ENCODE assay signal across 2 cellular contexts in the genomic region with DNA sequence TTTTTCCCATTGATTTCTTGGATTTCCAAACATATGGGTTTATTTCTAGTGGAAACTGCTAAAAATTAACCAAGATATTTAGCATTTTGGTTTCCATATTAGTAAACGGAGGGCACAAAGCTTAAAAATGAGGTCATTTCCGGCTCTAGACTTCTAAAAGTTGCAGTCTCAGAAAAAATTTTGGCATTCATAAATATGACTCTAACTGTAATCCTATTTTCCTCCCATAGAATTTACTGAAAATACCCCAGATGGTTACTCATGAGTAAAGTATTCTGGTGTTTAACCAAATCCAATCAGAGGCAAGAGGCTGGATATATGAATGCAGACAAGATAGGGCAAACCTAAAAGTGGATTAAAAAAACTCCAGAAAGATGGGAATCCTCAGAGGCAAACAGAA.
TF ChIP-seq lines count a peak whose summit lies in the region.

No MANE protein-coding gene starts in this region.

TF ChIP-seq in SK-N-SH treated with all-trans-retinoic acid at 6 μM for 48 hours, 23 proteins besides CTCF, POLR2A, EP300 and RAD21 (continued from another document):
- TF ChIP-seq, protein P1, sequence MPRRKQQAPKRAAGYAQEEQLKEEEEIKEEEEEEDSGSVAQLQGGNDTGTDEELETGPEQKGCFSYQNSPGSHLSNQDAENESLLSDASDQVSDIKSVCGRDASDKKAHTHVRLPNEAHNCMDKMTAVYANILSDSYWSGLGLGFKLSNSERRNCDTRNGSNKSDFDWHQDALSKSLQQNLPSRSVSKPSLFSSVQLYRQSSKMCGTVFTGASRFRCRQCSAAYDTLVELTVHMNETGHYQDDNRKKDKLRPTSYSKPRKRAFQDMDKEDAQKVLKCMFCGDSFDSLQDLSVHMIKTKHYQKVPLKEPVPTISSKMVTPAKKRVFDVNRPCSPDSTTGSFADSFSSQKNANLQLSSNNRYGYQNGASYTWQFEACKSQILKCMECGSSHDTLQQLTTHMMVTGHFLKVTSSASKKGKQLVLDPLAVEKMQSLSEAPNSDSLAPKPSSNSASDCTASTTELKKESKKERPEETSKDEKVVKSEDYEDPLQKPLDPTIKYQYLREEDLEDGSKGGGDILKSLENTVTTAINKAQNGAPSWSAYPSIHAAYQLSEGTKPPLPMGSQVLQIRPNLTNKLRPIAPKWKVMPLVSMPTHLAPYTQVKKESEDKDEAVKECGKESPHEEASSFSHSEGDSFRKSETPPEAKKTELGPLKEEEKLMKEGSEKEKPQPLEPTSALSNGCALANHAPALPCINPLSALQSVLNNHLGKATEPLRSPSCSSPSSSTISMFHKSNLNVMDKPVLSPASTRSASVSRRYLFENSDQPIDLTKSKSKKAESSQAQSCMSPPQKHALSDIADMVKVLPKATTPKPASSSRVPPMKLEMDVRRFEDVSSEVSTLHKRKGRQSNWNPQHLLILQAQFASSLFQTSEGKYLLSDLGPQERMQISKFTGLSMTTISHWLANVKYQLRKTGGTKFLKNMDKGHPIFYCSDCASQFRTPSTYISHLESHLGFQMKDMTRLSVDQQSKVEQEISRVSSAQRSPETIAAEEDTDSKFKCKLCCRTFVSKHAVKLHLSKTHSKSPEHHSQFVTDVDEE (CRISPR knock-in tag; IDR thresholded peaks at IDR 0.05) = no peak
- no peak for TF ChIP-seq PPARA (CRISPR knock-in tag; IDR thresholded peaks at IDR 0.05; ENCODE audit: borderline replicate concordance)
- TF ChIP-seq, protein P2, sequence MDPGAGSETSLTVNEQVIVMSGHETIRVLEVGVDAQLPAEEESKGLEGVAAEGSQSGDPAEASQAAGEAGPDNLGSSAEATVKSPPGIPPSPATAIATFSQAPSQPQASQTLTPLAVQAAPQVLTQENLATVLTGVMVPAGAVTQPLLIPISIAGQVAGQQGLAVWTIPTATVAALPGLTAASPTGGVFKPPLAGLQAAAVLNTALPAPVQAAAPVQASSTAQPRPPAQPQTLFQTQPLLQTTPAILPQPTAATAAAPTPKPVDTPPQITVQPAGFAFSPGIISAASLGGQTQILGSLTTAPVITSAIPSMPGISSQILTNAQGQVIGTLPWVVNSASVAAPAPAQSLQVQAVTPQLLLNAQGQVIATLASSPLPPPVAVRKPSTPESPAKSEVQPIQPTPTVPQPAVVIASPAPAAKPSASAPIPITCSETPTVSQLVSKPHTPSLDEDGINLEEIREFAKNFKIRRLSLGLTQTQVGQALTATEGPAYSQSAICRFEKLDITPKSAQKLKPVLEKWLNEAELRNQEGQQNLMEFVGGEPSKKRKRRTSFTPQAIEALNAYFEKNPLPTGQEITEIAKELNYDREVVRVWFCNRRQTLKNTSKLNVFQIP (CRISPR knock-in tag; IDR thresholded peaks at IDR 0.05; ENCODE audit: borderline replicate concordance, low read depth) = no peak
- TF ChIP-seq ZC3H10 (CRISPR knock-in tag; IDR thresholded peaks at IDR 0.05) = no peak
- no peak for TF ChIP-seq RARB (CRISPR knock-in tag; IDR thresholded peaks at IDR 0.05)
- no peak for TF ChIP-seq TOX (CRISPR knock-in tag; IDR thresholded peaks at IDR 0.05; ENCODE audit: borderline replicate concordance)
- TF ChIP-seq OSR1 (CRISPR knock-in tag; IDR thresholded peaks at IDR 0.05) = no peak
- TF ChIP-seq ISL1 (CRISPR knock-in tag; IDR thresholded peaks at IDR 0.05) = peak; percentile 75
- TF ChIP-seq, protein P3, sequence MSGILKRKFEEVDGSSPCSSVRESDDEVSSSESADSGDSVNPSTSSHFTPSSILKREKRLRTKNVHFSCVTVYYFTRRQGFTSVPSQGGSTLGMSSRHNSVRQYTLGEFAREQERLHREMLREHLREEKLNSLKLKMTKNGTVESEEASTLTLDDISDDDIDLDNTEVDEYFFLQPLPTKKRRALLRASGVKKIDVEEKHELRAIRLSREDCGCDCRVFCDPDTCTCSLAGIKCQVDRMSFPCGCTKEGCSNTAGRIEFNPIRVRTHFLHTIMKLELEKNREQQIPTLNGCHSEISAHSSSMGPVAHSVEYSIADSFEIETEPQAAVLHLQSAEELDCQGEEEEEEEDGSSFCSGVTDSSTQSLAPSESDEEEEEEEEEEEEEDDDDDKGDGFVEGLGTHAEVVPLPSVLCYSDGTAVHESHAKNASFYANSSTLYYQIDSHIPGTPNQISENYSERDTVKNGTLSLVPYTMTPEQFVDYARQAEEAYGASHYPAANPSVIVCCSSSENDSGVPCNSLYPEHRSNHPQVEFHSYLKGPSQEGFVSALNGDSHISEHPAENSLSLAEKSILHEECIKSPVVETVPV (CRISPR knock-in tag; IDR thresholded peaks at IDR 0.05) = no peak
- TF ChIP-seq CSDC2 (CRISPR knock-in tag; IDR thresholded peaks at IDR 0.05) = peak; percentile 96

TF ChIP-seq in WTC11, 78 proteins besides CTCF, POLR2A, EP300 and RAD21 (continued from another document):
- TF ChIP-seq, protein P4, sequence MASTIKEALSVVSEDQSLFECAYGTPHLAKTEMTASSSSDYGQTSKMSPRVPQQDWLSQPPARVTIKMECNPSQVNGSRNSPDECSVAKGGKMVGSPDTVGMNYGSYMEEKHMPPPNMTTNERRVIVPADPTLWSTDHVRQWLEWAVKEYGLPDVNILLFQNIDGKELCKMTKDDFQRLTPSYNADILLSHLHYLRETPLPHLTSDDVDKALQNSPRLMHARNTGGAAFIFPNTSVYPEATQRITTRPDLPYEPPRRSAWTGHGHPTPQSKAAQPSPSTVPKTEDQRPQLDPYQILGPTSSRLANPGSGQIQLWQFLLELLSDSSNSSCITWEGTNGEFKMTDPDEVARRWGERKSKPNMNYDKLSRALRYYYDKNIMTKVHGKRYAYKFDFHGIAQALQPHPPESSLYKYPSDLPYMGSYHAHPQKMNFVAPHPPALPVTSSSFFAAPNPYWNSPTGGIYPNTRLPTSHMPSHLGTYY (CRISPR knock-in tag; IDR thresholded peaks at IDR 0.05) = no peak
- no peak for TF ChIP-seq CBFB (CRISPR knock-in tag; IDR thresholded peaks at IDR 0.05; ENCODE audit: low read depth)
- no peak for TF ChIP-seq NFE2L1 (CRISPR knock-in tag; IDR thresholded peaks at IDR 0.05)
- TF ChIP-seq NFATC4 (CRISPR knock-in tag; IDR thresholded peaks at IDR 0.05) = no peak
- TF ChIP-seq ATF1 (CRISPR knock-in tag; IDR thresholded peaks at IDR 0.05) = no peak
